In the genomic region with DNA sequence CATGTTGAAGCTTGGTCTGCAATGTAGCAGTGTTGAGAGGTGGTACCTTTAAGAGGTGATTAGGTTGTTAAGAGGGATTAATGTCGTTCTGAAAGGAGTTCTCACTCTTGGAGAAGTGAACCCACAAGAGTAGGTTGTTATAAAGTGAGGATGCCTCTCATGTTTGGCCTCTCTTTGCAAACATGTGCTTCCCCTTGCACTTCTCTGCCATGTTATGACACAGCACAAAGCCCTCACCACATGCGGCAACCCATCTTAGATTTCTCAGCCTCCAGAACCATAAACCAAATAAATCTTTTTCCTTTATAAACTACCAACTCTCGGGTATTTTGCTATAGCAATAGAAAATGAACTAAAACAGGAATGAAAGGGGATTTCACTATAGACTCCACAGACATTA, we compare ENCODE assay signal across 19 cellular contexts.
"Had no signal": no experiment of that assay in that cellular context is flagged by ENCODE, and none has a peak within 500 bp of the region (broad histone marks: within the 10 kb centered on the region; RNA-seq: fewer than 3 reads in every experiment).

No MANE protein-coding gene starts in this region.

- H3K4me3 Mint-ChIP-seq: activated CD4-positive, alpha-beta memory T cell treated with anti-CD3 and anti-CD28 coated beads for 36 hours; activated CD8-positive, alpha-beta memory T cell treated with anti-CD3 and anti-CD28 coated beads, Interleukin-2, amount 10 ng/mL, durations not matched to agents 7 days and 5 days; dendritic cell treated with granulocyte-macrophage colony-stimulating factor and Interleukin-4, amounts not matched to agents 40 ng/mL and 50 ng/mL, for 4 days; stimulated activated naive CD8-positive, alpha-beta T cell treated with anti-CD3 and anti-CD28 coated beads, Interleukin-15, amount 100 ng/mL, for 72 hours had no signal

- DNase-seq: activated CD4-positive, alpha-beta memory T cell treated with anti-CD3 and anti-CD28 coated beads for 36 hours; activated CD4-positive, alpha-beta T cell treated with anti-CD3 and anti-CD28 coated beads for 1 hour; activated CD8-positive, alpha-beta memory T cell treated with anti-CD3 and anti-CD28 coated beads, Interleukin-2, amount 10 ng/mL, durations not matched to agents 7 days and 5 days; activated gamma-delta T cell; activated T-cell treated with anti-CD3 and anti-CD28 coated beads, Interleukin-2, amount 50 U/mL, for 48 hours; cerebellar nuclear complex; effector memory CD4-positive, alpha-beta T cell; left colon; lower lobe of right lung; midbrain; stimulated activated CD4-positive, alpha-beta T cell treated with anti-CD3 and anti-CD28 coated beads, Interleukin-4, amount 100 ng/mL, for 24 hours; stimulated activated naive CD8-positive, alpha-beta T cell treated with anti-CD3 and anti-CD28 coated beads, Interleukin-15, amount 100 ng/mL, for 72 hours; upper lobe of right lung had no signal

- H3K27me3 ChIP-seq: ascending aorta, breast epithelium, right atrium auricular region, upper lobe of right lung had no signal

- ATAC-seq: activated CD8-positive, alpha-beta memory T cell treated with anti-CD3 and anti-CD28 coated beads, Interleukin-2, amount 10 ng/mL, durations not matched to agents 7 days and 5 days; left colon; lower lobe of right lung; stimulated activated naive CD8-positive, alpha-beta T cell treated with anti-CD3 and anti-CD28 coated beads, Interleukin-15, amount 100 ng/mL, for 72 hours; upper lobe of right lung had no signal

- H3K4me1 ChIP-seq: breast epithelium had no signal

- H3K4me3 ChIP-seq: ascending aorta, breast epithelium, lower lobe of right lung, right atrium auricular region, skin epidermis, upper lobe of right lung had no signal

- H3K9me3 ChIP-seq: ascending aorta, lower lobe of right lung, right atrium auricular region, upper lobe of right lung had no signal

- H3K36me3 ChIP-seq: ascending aorta, breast epithelium, lower lobe of right lung, right atrium auricular region, upper lobe of right lung had no signal

- H3K27ac Mint-ChIP-seq: activated CD4-positive, alpha-beta memory T cell treated with anti-CD3 and anti-CD28 coated beads for 36 hours; activated CD8-positive, alpha-beta memory T cell treated with anti-CD3 and anti-CD28 coated beads, Interleukin-2, amount 10 ng/mL, durations not matched to agents 7 days and 5 days had no signal

- H3K27me3 Mint-ChIP-seq: activated CD4-positive, alpha-beta memory T cell treated with anti-CD3 and anti-CD28 coated beads for 36 hours; activated CD8-positive, alpha-beta memory T cell treated with anti-CD3 and anti-CD28 coated beads, Interleukin-2, amount 10 ng/mL, durations not matched to agents 7 days and 5 days; dendritic cell treated with granulocyte-macrophage colony-stimulating factor and Interleukin-4, amounts not matched to agents 40 ng/mL and 50 ng/mL, for 4 days; stimulated activated naive CD8-positive, alpha-beta T cell treated with anti-CD3 and anti-CD28 coated beads, Interleukin-15, amount 100 ng/mL, for 72 hours had no signal

- H3K27ac ChIP-seq: ascending aorta, breast epithelium, epithelial cell of prostate, lower lobe of right lung, right atrium auricular region, skin epidermis, upper lobe of right lung had no signal
